ENCODE assay signal across 8 cellular contexts in genomic region chr19:2271516-2272103, GRCh38. TPM values are rescaled to one million over a fixed set of nuclear protein-coding genes. Genes with fewer than 3 reads are reported as not detected.
DNase-seq lines count a peak whose midpoint lies in the region; ATAC-seq and TF ChIP-seq lines count a peak whose summit lies in the region.

No MANE protein-coding gene starts in this region.

- H3K27me3 ChIP-seq in psoas muscle (ENCODE audit: insufficient read depth in 3 of 3, low read length in 2 of 3) = no peaks in the 10 kb centered on the region

- H3K27ac ChIP-seq in psoas muscle = peak overlapping the region; percentile 99

- peaks cover 0 to 28% of the 10 kb centered on the region in 2 donors for H3K36me3 ChIP-seq in psoas muscle (ENCODE audit: insufficient read depth in 1 of 2, low read depth in 1 of 2)

- peak overlapping the region; percentile 97 for H3K4me3 ChIP-seq in WI38 (ENCODE audit: low read depth, low read length)
- peak overlapping the region; percentile 91 for H3K4me3 ChIP-seq in fibroblast of mammary gland (ENCODE audit: control insufficient read depth, low read depth, low read length)
- peak overlapping the region; percentile 97 for H3K4me3 ChIP-seq in psoas muscle

- 23 to 40% (median 32%) methylated on average over 27 of the region's 27 CpGs for WGBS in psoas muscle, 3 donors

- intact Hi-C loops in psoas muscle (cut with DNase I) = loop anchor here (2.0 to 10.0 kb wide), 3 partner anchors 35 to 117 kb away; partner anchors contain the start of genes PLEKHJ1 (in 2 of the 2), SF3A2 (in 2 of the 2) and AP3D1 (in 1 of the 2)

- no peaks in the 10 kb centered on the region for H3K9me3 ChIP-seq in psoas muscle

- peak; percentile 22 to 67 (median 54) for ATAC-seq in psoas muscle

- H3K4me1 ChIP-seq in psoas muscle = peaks cover 55% of the 10 kb centered on the region

- TF ChIP-seq CTCF in WI38 (IDR thresholded peaks at IDR 0.05; ENCODE audit: low read depth, low read length) = no peak
- no peak for TF ChIP-seq CTCF in fibroblast of mammary gland (conservative IDR thresholded peaks at IDR 0.05; ENCODE audit: control insufficient read depth, insufficient read depth, low read depth, low read length)
- TF ChIP-seq CTCF in psoas muscle (IDR thresholded peaks at IDR 0.05) = no peak

- DNase-seq in activated naive CD4-positive, alpha-beta T cell treated with Interleukin-2 at 50 U/mL for 16 hours = peak; percentile 32
- DNase-seq in activated naive CD4-positive, alpha-beta T cell treated with anti-CD3 and anti-CD28 coated beads, Interleukin-2, amount 50 U/mL, for 16 hours = no peak
- DNase-seq in fibroblast of mammary gland (ENCODE audit: low read depth) = peak; percentile 94
- peak; percentile 67 to 82 for DNase-seq in psoas muscle
- DNase-seq in iPS-NIHi7 (ENCODE audit: extremely low spot score) = no peak
- DNase-seq in NCI-H187 (lab: John Stamatoyannopoulos, UW) = no peak
- no peak for DNase-seq in foreskin melanocyte

RNA-seq across cellular contexts. Expression of gene PEAK3, which starts 10.4 kb away (rescaled TPM):
- total RNA-seq in psoas muscle = under 1 TPM; 0.12 to 0.20 (median 0.14) TPM
- polyA plus RNA-seq in psoas muscle = under 1 TPM in 2 of 3 donors, not detected in 1; 0.01 to 0.08 TPM

RNA-seq across cellular contexts. Expression of gene JSRP1, which starts 15.4 kb away (rescaled TPM):
- 100 to 1,000 TPM; 107 to 191 (median 162) TPM for total RNA-seq in psoas muscle
- 100 to 1,000 TPM; 110 to 271 (median 130) TPM for polyA plus RNA-seq in psoas muscle

RNA-seq across cellular contexts. Expression of gene AMH, which starts 22.5 kb away (rescaled TPM):
- 1 to 10 TPM; 1.9 to 3.6 (median 2.7) TPM for total RNA-seq in psoas muscle
- 1 to 10 TPM in 1 of 3 donors, under 1 TPM in 2; 0.38 to 2.4 (median 0.53) TPM for polyA plus RNA-seq in psoas muscle

RNA-seq across cellular contexts. Expression of gene SF3A2, which starts 35.0 kb away (rescaled TPM):
- 10 to 100 TPM; 31.1 to 46.8 (median 40.2) TPM for total RNA-seq in psoas muscle
- 10 to 100 TPM; 25.9 to 33.6 (median 28.9) TPM for polyA plus RNA-seq in psoas muscle

RNA-seq across cellular contexts. Expression of gene PLEKHJ1, which starts 35.5 kb away (rescaled TPM):
- total RNA-seq in psoas muscle = 10 to 100 TPM; 54.9 to 65.5 (median 60.0) TPM
- polyA plus RNA-seq in psoas muscle = 100 to 1,000 TPM in 1 of 3 donors, 10 to 100 TPM in 2; 80.6 to 146 (median 95.3) TPM

Comparison
In these comparisons a context has a peak if more than half of its experiments do, and no peak if none do; other contexts are left out.
1. DNase-seq: peak in activated naive CD4-positive, alpha-beta T cell treated with Interleukin-2 at 50 U/mL for 16 hours (single experiment), fibroblast of mammary gland (single experiment) and psoas muscle (2 of 2); none in activated naive CD4-positive, alpha-beta T cell treated with anti-CD3 and anti-CD28 coated beads, Interleukin-2, amount 50 U/mL, for 16 hours (single experiment), iPS-NIHi7 (single experiment), NCI-H187 (0 of 2) and foreskin melanocyte (single experiment).
2. Peak in every context shown above with its lines, with median percentiles within 50 percentile points of each other: H3K4me3 ChIP-seq.